In genomic region chr4:5027366-5027765, GRCh38 we compare ENCODE assay signal across 18 cellular contexts. TPM values are rescaled to one million over a fixed set of nuclear protein-coding genes. Genes with fewer than 3 reads are reported as not detected.
"Had no signal": no experiment of that assay in that cellular context is flagged by ENCODE, and none has a peak within 500 bp of the region (broad histone marks: within the 10 kb centered on the region; RNA-seq: fewer than 3 reads in every experiment).

No MANE protein-coding gene starts in this region.

- ATAC-seq: left ventricle myocardium superior had no signal

- H3K36me3 ChIP-seq: esophagus muscularis mucosa, right atrium auricular region had no signal

- H3K27ac ChIP-seq: coronary artery, esophagus muscularis mucosa, right atrium auricular region had no signal

- H3K9me3 ChIP-seq: esophagus muscularis mucosa, right atrium auricular region had no signal

- H3K27me3 ChIP-seq: esophagus muscularis mucosa, right atrium auricular region had no signal

- H3K4me1 ChIP-seq: esophagus muscularis mucosa, right atrium auricular region had no signal

- DNase-seq: activated CD4-positive, alpha-beta T cell treated with anti-CD3 and anti-CD28 coated beads for 1 hour; activated CD4-positive, alpha-beta T cell treated with anti-CD3 and anti-CD28 coated beads, Interleukin-2, amount 50 U/mL, for 4 hours; activated naive CD4-positive, alpha-beta T cell treated with Interleukin-2 at 50 U/mL for 16 hours; activated T-cell treated with anti-CD3 and anti-CD28 coated beads for 4 hours; central memory CD4-positive, alpha-beta T cell; foreskin melanocyte; kidney glomerular epithelial cell; left ventricle myocardium superior; occipital lobe; stimulated activated CD4-positive, alpha-beta T cell treated with anti-CD3 and anti-CD28 coated beads, Interleukin-4, amount 100 ng/mL, for 24 hours; stimulated activated naive CD4-positive, alpha-beta T cell; substantia nigra; T-helper 9 cell; trophoblast cell had no signal

- H3K4me3 ChIP-seq: coronary artery, esophagus muscularis mucosa, right atrium auricular region, skin epidermis had no signal

RNA-seq across cellular contexts. Expression of gene CYTL1, which starts 8.1 kb away (rescaled TPM):
- total RNA-seq: right atrium auricular region had no signal
